ENCODE assay signal across 6 cellular contexts in genomic region chr11:73513707-73514106, GRCh38.
"Had no signal": no experiment of that assay in that cellular context is flagged by ENCODE, and none has a peak within 500 bp of the region (broad histone marks: within the 10 kb centered on the region; RNA-seq: fewer than 3 reads in every experiment).

No MANE protein-coding gene starts in this region.

- H3K27ac ChIP-seq: GM23248 had no signal

- H3K9me3 ChIP-seq: HAP-1 had no signal

- H3K4me3 ChIP-seq: GM23248, HAP-1, K562 had no signal

- DNase-seq: GM23248, GOT3, H7, IMR-90 had no signal

- H3K9ac ChIP-seq: GM23248 had no signal

- H3K36me3 ChIP-seq: HAP-1 had no signal

- ATAC-seq: K562 had no signal

- H2AFZ ChIP-seq: GM23248 had no signal
